Comparison of ENCODE assay signal across 29 cellular contexts in the genomic region with DNA sequence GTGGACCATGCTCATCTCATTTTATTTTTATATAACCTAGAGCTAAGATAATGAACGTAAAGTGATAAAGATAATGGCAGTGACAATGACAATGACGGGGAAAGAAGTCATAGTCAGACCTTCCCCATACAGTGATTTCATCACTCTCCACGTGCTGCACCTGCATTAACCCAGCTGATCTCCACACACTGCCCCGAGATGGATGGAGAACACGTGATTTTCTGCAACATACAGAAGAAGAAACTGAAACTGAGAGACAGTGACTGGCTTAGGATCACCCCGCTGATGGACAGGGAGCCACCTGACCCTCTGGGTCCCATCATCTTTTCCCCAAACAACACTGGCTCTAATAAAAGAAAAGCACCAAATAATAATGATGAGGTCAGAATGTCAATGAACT.
"Had no signal": no experiment of that assay in that cellular context is flagged by ENCODE, and none has a peak within 500 bp of the region (broad histone marks: within the 10 kb centered on the region; RNA-seq: fewer than 3 reads in every experiment).

No MANE protein-coding gene starts in this region.

- H3K4me1 ChIP-seq: esophagus squamous epithelium, gastroesophageal sphincter, heart right ventricle had no signal

- H3K4me3 ChIP-seq: coronary artery, dorsolateral prefrontal cortex, esophagus squamous epithelium, gastroesophageal sphincter, heart right ventricle had no signal

- H3K9me3 ChIP-seq: esophagus squamous epithelium had no signal

- H3K27ac ChIP-seq: brain microvascular endothelial cell, coronary artery, dorsolateral prefrontal cortex, epithelial cell of prostate, esophagus squamous epithelium, gastroesophageal sphincter, heart right ventricle had no signal

- FAIRE-seq: astrocyte, bronchial epithelial cell, endothelial cell of umbilical vein had no signal

- DNase-seq: activated CD4-positive, alpha-beta T cell treated with anti-CD3 and anti-CD28 coated beads for 4 hours; activated CD4-positive, alpha-beta T cell treated with anti-CD3 and anti-CD28 coated beads, Interleukin-2, amount 50 U/mL, for 1 hour; activated CD4-positive, alpha-beta T cell treated with anti-CD3 and anti-CD28 coated beads, Interleukin-2, amount 50 U/mL, for 48 hours; activated CD4-positive, CD25-positive, alpha-beta regulatory T cell; activated CD4-positive, CD25-positive, alpha-beta regulatory T cell treated with anti-CD3 and anti-CD28 coated beads, Interleukin-2, amount 50 U/mL, for 72 hours; activated CD8-positive, alpha-beta memory T cell treated with anti-CD3 and anti-CD28 coated beads for 24 hours; activated CD8-positive, alpha-beta T cell treated with anti-CD3 and anti-CD28 coated beads for 36 hours; activated effector memory CD4-positive, alpha-beta T cell treated with Interleukin-2 at 50 U/mL for 16 hours; activated gamma-delta T cell treated with Interleukin-2 at 50 U/mL for 16 hours; activated naive CD4-positive, alpha-beta T cell treated with anti-CD3 and anti-CD28 coated beads, Interleukin-2, amount 50 U/mL, for 16 hours; activated naive CD4-positive, alpha-beta T cell treated with Interleukin-2 at 50 U/mL for 16 hours; activated T-cell treated with anti-CD3 and anti-CD28 coated beads, Interleukin-2, amount 50 U/mL, for 4 hours; amniotic stem cell; anterior cingulate cortex; brain microvascular endothelial cell; dorsolateral prefrontal cortex; effector CD4-positive, alpha-beta T cell; effector memory CD8-positive, alpha-beta T cell; esophagus squamous epithelium; foreskin melanocyte; heart right ventricle; T-helper 2 cell had no signal

- ATAC-seq: activated CD8-positive, alpha-beta T cell treated with anti-CD3 and anti-CD28 coated beads for 36 hours; activated T-cell treated with anti-CD3 and anti-CD28 coated beads, Interleukin-2, amount 50 U/mL, for 4 hours; activated T-helper 17 cell treated with anti-CD3 and anti-CD28 coated beads, Interleukin-2, amount 50 U/mL, for 72 hours; effector memory CD8-positive, alpha-beta T cell; gastroesophageal sphincter; heart right ventricle had no signal

- H3K27me3 ChIP-seq: brain microvascular endothelial cell, esophagus squamous epithelium, gastroesophageal sphincter, heart right ventricle had no signal
